ENCODE assay signal across 9 cellular contexts in the genomic region with DNA sequence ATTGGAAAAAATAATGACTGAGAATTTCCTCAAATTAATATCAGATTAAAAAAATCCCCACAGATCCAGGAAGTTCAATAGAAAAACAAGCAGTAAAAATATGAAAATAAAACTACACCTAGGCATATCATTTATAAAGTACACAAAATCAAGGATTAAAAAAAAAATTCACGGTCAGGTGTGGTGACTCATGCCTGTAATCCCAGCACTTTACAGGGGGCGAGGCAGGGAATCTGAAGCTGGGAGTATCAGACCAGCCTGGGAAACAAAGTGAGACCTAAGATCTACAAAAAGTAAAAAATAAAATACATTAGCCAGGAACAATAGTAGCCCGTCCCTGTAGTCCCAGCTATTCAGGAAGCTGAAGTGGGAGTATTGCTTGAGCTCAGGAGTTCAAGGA.
"Had no signal": no experiment of that assay in that cellular context is flagged by ENCODE, and none has a peak within 500 bp of the region (broad histone marks: within the 10 kb centered on the region; RNA-seq: fewer than 3 reads in every experiment).

No MANE protein-coding gene starts in this region.

- H3K27ac ChIP-seq: KMS-11 had no signal

- ATAC-seq: GM23338, HCT116, HepG2 had no signal

- H3K27me3 Mint-ChIP-seq: IgD-negative memory B cell had no signal

- H3K36me3 Mint-ChIP-seq: IgD-negative memory B cell had no signal

- H3K4me3 ChIP-seq: GM23338, HAP-1 had no signal

- DNase-seq: H7, HFFc6, KBM-7 had no signal

- H3K9me3 Mint-ChIP-seq: HFFc6 had no signal

- H3K9ac ChIP-seq: KMS-11 had no signal

- H3K4me3 Mint-ChIP-seq: GM23338, HFFc6 had no signal

- H3K9me3 ChIP-seq: HAP-1 had no signal

- H3K36me3 ChIP-seq: HAP-1 had no signal

- H3K4me1 Mint-ChIP-seq: GM23338 had no signal

- H3K4me1 ChIP-seq: HAP-1 had no signal

- H3K27ac Mint-ChIP-seq: GM23338, HFFc6, IgD-negative memory B cell had no signal
